In genomic region chr2:105081006-105081701, GRCh38 we compare ENCODE assay signal across 16 cellular contexts. TPM values are rescaled to one million over a fixed set of nuclear protein-coding genes. Genes with fewer than 3 reads are reported as not detected.
DNase-seq lines count a peak whose midpoint lies in the region; ATAC-seq and TF ChIP-seq lines count a peak whose summit lies in the region.
"Had no signal": no experiment of that assay in that cellular context is flagged by ENCODE, and none has a peak within 500 bp of the region (broad histone marks: within the 10 kb centered on the region; RNA-seq: fewer than 3 reads in every experiment).

No MANE protein-coding gene starts in this region.

- TF ChIP-seq CTCF in A673 (conservative IDR thresholded peaks at IDR 0.05; ENCODE audit: low read depth, low read length) (no peak), coronary artery (IDR thresholded peaks at IDR 0.05) (no peak)

- BruUV-seq in A673 (replicated peaks; lab: Mats Ljungman, UMichigan) = no TSS peak

- H3K79me2 ChIP-seq in mesendoderm (ENCODE audit: control insufficient read depth, insufficient read depth, low read length) = no peaks in the 10 kb centered on the region

- no peak overlapping the region for H2BK5ac ChIP-seq in mesendoderm (ENCODE audit: low read length)

- H2BK120ac ChIP-seq in mesendoderm (ENCODE audit: low read depth, low read length) = no peak overlapping the region

- H3K36me3 ChIP-seq in A673 (ENCODE audit: insufficient read depth, low read length, poor library complexity, severe bottlenecking) (no peaks in the 10 kb centered on the region), mesendoderm (ENCODE audit: control insufficient read depth, insufficient read depth, low read length) (no peaks in the 10 kb centered on the region)
- H3K36me3 ChIP-seq: lower lobe of right lung had no signal

- CTCF ChIA-PET in A673 (lab: Charles Lee) = no interaction called here
- CTCF ChIA-PET in activated CD8-positive, alpha-beta memory T cell treated with anti-CD3 and anti-CD28 coated beads, Interleukin-2, amount 10 ng/mL, durations not matched to agents 7 days and 5 days (lab: Charles Lee) = no interaction called here

- H3K27me3 ChIP-seq in A673 (replicated peaks; ENCODE audit: insufficient read depth, low read depth, low read length, poor library complexity) = no peaks in the 10 kb centered on the region
- H3K27me3 ChIP-seq in mesendoderm (ENCODE audit: insufficient read depth, low read length, poor library complexity) = no peaks in the 10 kb centered on the region
- H3K27me3 ChIP-seq: heart left ventricle had no signal

- intact Hi-C loops in A673 (cut with micrococcal nuclease; ENCODE audit: unreplicated experiment) = loop anchor here (10.0 kb wide), 1 partner anchor 226 kb away; the partner anchor contains the start of gene POU3F3

- ATAC-seq in activated CD8-positive, alpha-beta memory T cell treated with anti-CD3 and anti-CD28 coated beads, Interleukin-2, amount 10 ng/mL, durations not matched to agents 7 days and 5 days = no peak
- no peak for ATAC-seq in naive thymus-derived CD8-positive, alpha-beta T cell
- ATAC-seq in GM18520 (IDR thresholded peaks at IDR 0.05; ENCODE audit: unreplicated experiment) = no peak
- ATAC-seq: lower lobe of right lung, Panc1 had no signal

- H3K27me3 Mint-ChIP-seq in activated CD8-positive, alpha-beta memory T cell treated with anti-CD3 and anti-CD28 coated beads, Interleukin-2, amount 10 ng/mL, durations not matched to agents 7 days and 5 days = no peaks in the 10 kb centered on the region
- H3K27me3 Mint-ChIP-seq in naive thymus-derived CD8-positive, alpha-beta T cell = no peaks in the 10 kb centered on the region
- H3K27me3 Mint-ChIP-seq: activated T-cell treated with anti-CD3 and anti-CD28 coated beads, Interleukin-2, amount 50 U/mL, for 24 hours had no signal

- no peaks in the 10 kb centered on the region for H3K9me3 Mint-ChIP-seq in activated CD8-positive, alpha-beta memory T cell treated with anti-CD3 and anti-CD28 coated beads, Interleukin-2, amount 10 ng/mL, durations not matched to agents 7 days and 5 days (ENCODE audit: low read depth)
- no peaks in the 10 kb centered on the region for H3K9me3 Mint-ChIP-seq in naive thymus-derived CD8-positive, alpha-beta T cell
- H3K9me3 Mint-ChIP-seq: activated T-cell treated with anti-CD3 and anti-CD28 coated beads, Interleukin-2, amount 50 U/mL, for 24 hours had no signal

- H3K9ac ChIP-seq in mesendoderm (ENCODE audit: low read length) = no peak overlapping the region

- peak; percentile 80 for DNase-seq in A673 (ENCODE audit: low spot score)
- peak; percentile 34 for DNase-seq in NCI-H2171 (lab: John Stamatoyannopoulos, UW)
- no peak for DNase-seq in coronary artery (ENCODE audit: low spot score)
- DNase-seq in mesendoderm = peak; percentile 87
- DNase-seq in activated CD4-positive, CD25-positive, alpha-beta regulatory T cell treated with anti-CD3 and anti-CD28 coated beads, Interleukin-2, amount 50 U/mL, for 72 hours = no peak
- no peak for DNase-seq in activated CD8-positive, alpha-beta memory T cell treated with anti-CD3 and anti-CD28 coated beads, Interleukin-2, amount 10 ng/mL, durations not matched to agents 7 days and 5 days
- no peak for DNase-seq in naive thymus-derived CD8-positive, alpha-beta T cell
- DNase-seq: activated CD4-positive, alpha-beta T cell treated with anti-CD3 and anti-CD28 coated beads for 4 hours; activated T-cell treated with anti-CD3 and anti-CD28 coated beads, Interleukin-2, amount 50 U/mL, for 24 hours; anterior cingulate cortex; COR-L47; lower lobe of right lung; T-helper 1 cell had no signal

- no peak overlapping the region for H3K23ac ChIP-seq in mesendoderm (ENCODE audit: low read length)

- H3K4ac ChIP-seq in mesendoderm (ENCODE audit: low read depth, low read length) = no peak overlapping the region

- H3K4me3 ChIP-seq in A673 (ENCODE audit: low read depth, low read length, poor library complexity, severe bottlenecking) = peak overlapping the region; percentile 3
- peak overlapping the region; percentile 49 for H3K4me3 ChIP-seq in coronary artery
- no peak overlapping the region for H3K4me3 ChIP-seq in mesendoderm (ENCODE audit: low read length)
- H3K4me3 ChIP-seq: heart left ventricle, lower lobe of right lung had no signal

- H3K18ac ChIP-seq in mesendoderm (ENCODE audit: low read length) = no peak overlapping the region

- H3K36me3 Mint-ChIP-seq in activated CD8-positive, alpha-beta memory T cell treated with anti-CD3 and anti-CD28 coated beads, Interleukin-2, amount 10 ng/mL, durations not matched to agents 7 days and 5 days = peaks cover 8% of the 10 kb centered on the region
- peaks cover 13 to 54% (median 20%) of the 10 kb centered on the region in 3 donors for H3K36me3 Mint-ChIP-seq in naive thymus-derived CD8-positive, alpha-beta T cell

- H3K27ac ChIP-seq in A673 (ENCODE audit: low read depth, low read length, poor library complexity, severe bottlenecking) = peak overlapping the region; percentile 43
- no peak overlapping the region for H3K27ac ChIP-seq in coronary artery
- no peak overlapping the region for H3K27ac ChIP-seq in mesendoderm (ENCODE audit: low read depth, low read length)
- H3K27ac ChIP-seq: heart left ventricle, lower lobe of right lung had no signal

- H3K56ac ChIP-seq in mesendoderm (ENCODE audit: low read length) = no peak overlapping the region

- H4K5ac ChIP-seq in mesendoderm (ENCODE audit: low read length) = no peak overlapping the region

- H3K4me1 Mint-ChIP-seq in activated CD8-positive, alpha-beta memory T cell treated with anti-CD3 and anti-CD28 coated beads, Interleukin-2, amount 10 ng/mL, durations not matched to agents 7 days and 5 days = no peaks in the 10 kb centered on the region
- H3K4me1 Mint-ChIP-seq in naive thymus-derived CD8-positive, alpha-beta T cell = peaks cover 0 to 1% (median 0%) of the 10 kb centered on the region in 4 donors

- no peak overlapping the region for H3K4me3 Mint-ChIP-seq in activated CD8-positive, alpha-beta memory T cell treated with anti-CD3 and anti-CD28 coated beads, Interleukin-2, amount 10 ng/mL, durations not matched to agents 7 days and 5 days
- peak overlapping the region in 1 of 10 donors; percentile 19 for H3K4me3 Mint-ChIP-seq in naive thymus-derived CD8-positive, alpha-beta T cell
- H3K4me3 Mint-ChIP-seq: activated T-cell treated with anti-CD3 and anti-CD28 coated beads, Interleukin-2, amount 50 U/mL, for 24 hours had no signal

- H4K8ac ChIP-seq in mesendoderm (ENCODE audit: low read depth, low read length) = no peak overlapping the region

- H3K27ac Mint-ChIP-seq in activated CD8-positive, alpha-beta memory T cell treated with anti-CD3 and anti-CD28 coated beads, Interleukin-2, amount 10 ng/mL, durations not matched to agents 7 days and 5 days = no peak overlapping the region
- peak overlapping the region in 1 of 10 donors; percentile 27 for H3K27ac Mint-ChIP-seq in naive thymus-derived CD8-positive, alpha-beta T cell
- H3K27ac Mint-ChIP-seq: activated T-cell treated with anti-CD3 and anti-CD28 coated beads, Interleukin-2, amount 50 U/mL, for 24 hours had no signal

- no CpG with 5 or more reads among the region's 20 CpGs for WGBS in mesendoderm (ENCODE audit: extremely low coverage, insufficient coverage, low lambda C conversion rate)

- H2AK5ac ChIP-seq in mesendoderm (ENCODE audit: low read length) = no peak overlapping the region

- H3K9me3 ChIP-seq in A673 (ENCODE audit: low read depth, low read length, poor library complexity, severe bottlenecking) = no peaks in the 10 kb centered on the region
- H3K9me3 ChIP-seq: heart left ventricle, lower lobe of right lung had no signal

- POLR2A ChIA-PET in A673 (lab: Charles Lee; ENCODE audit: low non-redundant PET) = interaction anchor here (0.7 kb wide), 1 partner anchor 43 kb away, joined by 5 read pairs; the partner anchor contains the start of gene MRPS9
- POLR2A ChIA-PET in naive thymus-derived CD8-positive, alpha-beta T cell (lab: Charles Lee) = no interaction called here

- no peak overlapping the region for H3K4me2 ChIP-seq in mesendoderm (ENCODE audit: low read length)

- peaks cover 48% of the 10 kb centered on the region for H3K4me1 ChIP-seq in A673 (ENCODE audit: insufficient read depth, low read length, poor library complexity, severe bottlenecking)
- H3K4me1 ChIP-seq in mesendoderm (ENCODE audit: control insufficient read depth, low read depth, low read length) = peaks cover 6% of the 10 kb centered on the region
- H3K4me1 ChIP-seq: lower lobe of right lung had no signal

- H3K79me1 ChIP-seq in mesendoderm (ENCODE audit: low read length) = no peaks in the 10 kb centered on the region

- H2BK15ac ChIP-seq in mesendoderm (replicated peaks; ENCODE audit: low read depth) = no peak overlapping the region

RNA-seq across cellular contexts. Expression of gene MRPS9, which starts 43.3 kb away (rescaled TPM):
- total RNA-seq in A673 (2021) = 55.4 and 57.9 TPM in 2 replicates
- polyA plus RNA-seq in mesendoderm (2013, experiment 1 of 2) = 70.8 TPM
- 71.4 TPM for polyA plus RNA-seq in mesendoderm (2013, experiment 2 of 2)
- total RNA-seq in activated CD8-positive, alpha-beta memory T cell treated with anti-CD3 and anti-CD28 coated beads, Interleukin-2, amount 10 ng/mL, durations not matched to agents 7 days and 5 days = 10 to 100 TPM; 24.5 to 30.8 TPM
- 10 to 100 TPM; 23.8 to 24.5 TPM for total RNA-seq in naive thymus-derived CD8-positive, alpha-beta T cell
- 10 to 100 TPM; 17.0 to 32.6 (median 26.0) TPM for polyA plus RNA-seq in naive thymus-derived CD8-positive, alpha-beta T cell

Comparison
In these comparisons a context has a peak if more than half of its experiments do, and no peak if none do; other contexts are left out.
1. DNase-seq: peak in A673 (single experiment), NCI-H2171 (single experiment) and mesendoderm (single experiment); none in coronary artery (single experiment), activated CD4-positive, CD25-positive, alpha-beta regulatory T cell treated with anti-CD3 and anti-CD28 coated beads, Interleukin-2, amount 50 U/mL, for 72 hours (single experiment), activated CD8-positive, alpha-beta memory T cell treated with anti-CD3 and anti-CD28 coated beads, Interleukin-2, amount 10 ng/mL, durations not matched to agents 7 days and 5 days (single experiment) and naive thymus-derived CD8-positive, alpha-beta T cell (0 of 10).